ENCODE assay signal across 8 cellular contexts in the genomic region with DNA sequence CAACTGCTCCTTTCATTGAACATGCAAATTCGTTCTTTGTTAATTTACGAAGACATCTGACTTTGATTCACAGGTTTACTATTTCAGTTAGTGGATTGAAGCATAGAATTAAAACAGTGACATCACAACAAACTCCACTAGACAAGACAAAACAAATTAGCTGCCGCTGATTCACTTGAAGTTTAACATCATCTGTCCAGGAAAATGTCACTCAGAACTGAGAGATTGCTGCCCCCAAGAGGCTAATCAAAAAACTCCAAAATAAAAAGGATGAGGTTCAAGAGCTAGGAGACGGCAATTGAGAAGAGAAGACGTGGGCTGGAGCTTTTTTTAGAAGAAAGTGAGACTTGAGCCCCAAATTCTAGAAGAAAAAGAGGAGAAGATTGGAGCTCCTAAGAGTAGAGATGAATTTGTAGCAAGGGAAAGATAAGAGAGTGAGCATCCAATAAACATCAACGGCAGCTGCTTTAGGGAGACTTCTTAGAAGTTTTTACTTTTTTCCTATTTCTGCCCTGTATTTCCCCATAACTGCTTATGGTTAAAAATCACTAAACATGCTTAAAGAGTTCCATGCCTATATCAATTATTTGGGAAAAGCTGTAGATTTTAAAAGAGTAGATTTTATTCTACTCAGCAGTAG. TPM values are rescaled to one million over a fixed set of nuclear protein-coding genes. Genes with fewer than 3 reads are reported as not detected.
DNase-seq lines count a peak whose midpoint lies in the region; ATAC-seq and TF ChIP-seq lines count a peak whose summit lies in the region.

No MANE protein-coding gene starts in this region.

- no peak overlapping the region; the same call in 1 of the 2 replicates for H3K4me3 Mint-ChIP-seq in HFFc6

- no peaks in the 10 kb centered on the region for H3K36me3 Mint-ChIP-seq in HFFc6 (ENCODE audit: low read depth)

- peak; percentile 69 for TF ChIP-seq CTCF in HFFc6 (IDR thresholded peaks at IDR 0.05)
- TF ChIP-seq CTCF in WI38 (IDR thresholded peaks at IDR 0.05; ENCODE audit: low read depth, low read length) = 0 out of 2 replicates have a peak, but pooled peaks have one; percentile 6

- ATAC-seq in left cardiac atrium (peak; percentile 30 to 47), HG03521 (IDR thresholded peaks at IDR 0.05; ENCODE audit: unreplicated experiment) (no peak)

- no peak overlapping the region for H3K27ac Mint-ChIP-seq in HFFc6

- DNase-seq in stimulated activated CD4-positive, alpha-beta T cell treated with anti-CD3 and anti-CD28 coated beads, Interleukin-4, amount 100 ng/mL, for 24 hours = peak; percentile 5
- no peak for DNase-seq in stimulated activated CD4-positive, alpha-beta T cell treated with anti-CD3 and anti-CD28 coated beads, Interleukin-1b, Interleukin-23, amount 100 ng/mL, for 48 hours
- DNase-seq in HFFc6 (peak; percentile 28), NCI-H146 treated with DMSO at 0.1 percent for 48 hours (lab: John Stamatoyannopoulos, UW; ENCODE audit: unreplicated experiment) (peak; percentile 31), left cardiac atrium (no peak), superior temporal gyrus (ENCODE audit: extremely low spot score) (peak; percentile 81)

- H3K4me3 ChIP-seq in WI38 (ENCODE audit: low read depth, low read length) = no peak overlapping the region

- no peaks in the 10 kb centered on the region for H3K4me1 Mint-ChIP-seq in HFFc6 (ENCODE audit: low read depth)

- H3K9me3 Mint-ChIP-seq in HFFc6 = no peaks in the 10 kb centered on the region

- intact Hi-C loops in left cardiac atrium (cut with DNase I) = loop anchor here in 1 of 2 donors (5.0 kb wide), 2 partner anchors 614 to 769 kb away; no protein-coding TSS in a partner anchor

- H3K27me3 Mint-ChIP-seq in HFFc6 (ENCODE audit: insufficient read depth) = peaks cover 6% of the 10 kb centered on the region

RNA-seq across cellular contexts. Expression of gene TPP2, which starts 40.8 kb away (rescaled TPM):
- total RNA-seq in HFFc6 (2021; fragmentation: NEBNext Ultra II Directional; extraction: Animal tissue kit (Norgen Biotek cat#: 25700)) = 10 to 100 TPM; 41.9 to 52.5 (median 44.6) TPM
- 10 to 100 TPM; 33.0 to 39.1 TPM for total RNA-seq in left cardiac atrium

Comparison
In these comparisons a context has a peak if more than half of its experiments do, and no peak if none do; other contexts are left out.
1. DNase-seq: peak in stimulated activated CD4-positive, alpha-beta T cell treated with anti-CD3 and anti-CD28 coated beads, Interleukin-4, amount 100 ng/mL, for 24 hours (single experiment), HFFc6 (single experiment), NCI-H146 treated with DMSO at 0.1 percent for 48 hours (single experiment) and superior temporal gyrus (single experiment); none in stimulated activated CD4-positive, alpha-beta T cell treated with anti-CD3 and anti-CD28 coated beads, Interleukin-1b, Interleukin-23, amount 100 ng/mL, for 48 hours (single experiment) and left cardiac atrium (single experiment).